In the genomic region with DNA sequence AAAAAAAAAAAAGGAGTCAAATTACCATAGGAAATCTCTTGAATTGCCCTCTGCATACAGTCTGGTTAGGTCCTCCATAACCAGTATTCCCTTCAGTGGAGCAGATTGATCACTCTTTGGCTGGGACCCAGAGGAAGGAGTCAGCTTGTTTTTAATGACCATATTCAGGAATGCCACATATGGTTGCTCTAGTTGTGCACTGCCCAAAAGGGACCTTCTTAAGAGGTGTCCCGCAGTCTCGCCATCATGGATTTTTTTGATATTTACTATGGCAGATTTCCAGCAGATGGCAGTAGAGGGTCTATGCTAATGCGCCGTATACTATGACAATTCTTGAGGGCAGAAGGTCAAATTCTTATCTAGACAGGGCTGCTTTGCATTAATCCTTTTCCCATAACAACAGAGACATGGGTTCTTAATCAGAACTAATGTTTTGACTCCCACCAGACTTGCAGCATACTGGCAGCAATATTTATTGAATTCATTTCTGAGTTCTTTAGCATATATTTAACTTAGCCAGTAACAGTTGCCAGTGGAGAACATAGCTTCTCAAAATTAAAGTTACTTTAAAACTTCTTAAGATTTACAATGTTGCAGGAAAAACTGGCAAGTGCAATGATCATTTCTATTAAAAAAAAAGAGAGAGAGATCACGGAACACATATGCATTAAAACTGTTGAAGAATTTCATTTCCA, we compare ENCODE assay signal across 8 cellular contexts. TPM values are rescaled to one million over a fixed set of nuclear protein-coding genes. Genes with fewer than 3 reads are reported as not detected.
DNase-seq lines count a peak whose midpoint lies in the region; ATAC-seq, FAIRE-seq and TF ChIP-seq lines count a peak whose summit lies in the region.

No MANE protein-coding gene starts in this region.

- H3K14ac ChIP-seq in H9 (ENCODE audit: insufficient read depth, low read length), result no peak overlapping the region

- no peak overlapping the region for H2BK15ac ChIP-seq in H9 (ENCODE audit: low read depth, low read length)

- H3K4me1 Mint-ChIP-seq in H9 (peaks cover 8 to 16% of the 10 kb centered on the region in 2 experiments), astrocyte (ENCODE audit: low read depth, unreplicated experiment) (no peaks in the 10 kb centered on the region)

- peak; percentile 5 for DNase-seq in DMS114 treated with DMSO at 0.1 percent for 48 hours (lab: John Stamatoyannopoulos, UW; ENCODE audit: unreplicated experiment)
- DNase-seq in H9, result no peak
- DNase-seq in NCI-H1092 (lab: John Stamatoyannopoulos, UW), result peak; percentile 28
- DNase-seq in T-helper 2 cell, result peak in 3 of 5 experiments; percentile 23 to 70 (median 51)
- DNase-seq in astrocyte (ENCODE audit: low read depth), result peak; percentile 20
- peak; percentile 61 for DNase-seq in iPS-NIHi7 (ENCODE audit: extremely low spot score)
- peak; percentile 36 to 68 for DNase-seq in stimulated activated CD4-positive, alpha-beta T cell treated with anti-CD3 and anti-CD28 coated beads, Interleukin-2, amount 100 ng/mL, for 24 hours

- no peak overlapping the region for H2BK20ac ChIP-seq in H9 (ENCODE audit: low read depth, low read length, poor library complexity, severe bottlenecking)

- no peaks in the 10 kb centered on the region for H3K23me2 ChIP-seq in H9 (ENCODE audit: insufficient read length, low read depth, low read length, poor library complexity, severe bottlenecking)

- WGBS in H9 (ENCODE audit: extremely low coverage, insufficient read length, low lambda C conversion rate), result no CpG with 5 or more reads among the region's 5 CpGs

- TF ChIP-seq CTCF in H9 (conservative IDR thresholded peaks at IDR 0.05) (peak; percentile 75), astrocyte (IDR thresholded peaks at IDR 0.05; ENCODE audit: insufficient read depth, low read depth, low read length) (peak; percentile 64)

- no peak overlapping the region for H3K18ac ChIP-seq in H9 (ENCODE audit: insufficient read length, low read depth, low read length)

- no peak overlapping the region for H3K4ac ChIP-seq in H9 (ENCODE audit: low read depth, low read length)

- H3K27ac ChIP-seq in H9 (ENCODE audit: insufficient read length, low read depth, low read length) (no peak overlapping the region), astrocyte (ENCODE audit: low read depth, low read length) (no peak overlapping the region)

- H2AK5ac ChIP-seq in H9 (ENCODE audit: insufficient read length, low read length), result no peak overlapping the region

- H2BK12ac ChIP-seq in H9 (ENCODE audit: insufficient read length, low read depth, low read length), result no peak overlapping the region

- H3K79me1 ChIP-seq in H9 (ENCODE audit: insufficient read depth, low read depth, low read length, poor library complexity, severe bottlenecking), result no peaks in the 10 kb centered on the region

- H3K27me3 ChIP-seq in H9 (ENCODE audit: insufficient read depth, low read length), result no peaks in the 10 kb centered on the region
- peaks cover 5% of the 10 kb centered on the region for H3K27me3 ChIP-seq in astrocyte (ENCODE audit: insufficient read depth, low read length)

- H4K20me1 ChIP-seq in H9 (ENCODE audit: control insufficient read depth, insufficient read depth, insufficient read length) (no peaks in the 10 kb centered on the region), astrocyte (ENCODE audit: insufficient read depth, low read length) (no peaks in the 10 kb centered on the region)

- H3K27me3 Mint-ChIP-seq in H9 (ENCODE audit: low read depth), result peaks cover 4% of the 10 kb centered on the region; the same call in 1 of the 2 replicates
- H3K27me3 Mint-ChIP-seq in astrocyte (ENCODE audit: low read depth, unreplicated experiment), result no peaks in the 10 kb centered on the region

- H3K4me3 Mint-ChIP-seq in H9, result no peak overlapping the region
- H3K4me3 Mint-ChIP-seq in astrocyte (ENCODE audit: unreplicated experiment), result no peak overlapping the region

- H3T11ph ChIP-seq in H9 (ENCODE audit: low read length), result no peak overlapping the region

- no peak for ATAC-seq in GM21825 (IDR thresholded peaks at IDR 0.05; ENCODE audit: unreplicated experiment)

- no peak overlapping the region for H3K4me2 ChIP-seq in H9 (ENCODE audit: insufficient read depth, insufficient read length, low read length)
- H3K4me2 ChIP-seq in astrocyte (ENCODE audit: low read length), result no peak overlapping the region

- H4K8ac ChIP-seq in H9 (replicated peaks; ENCODE audit: insufficient read length, low read depth, low read length), result no peak overlapping the region

- H3K9me3 Mint-ChIP-seq in H9, result peaks cover 25 to 29% of the 10 kb centered on the region in 2 experiments
- peaks cover 2% of the 10 kb centered on the region for H3K9me3 Mint-ChIP-seq in astrocyte (ENCODE audit: unreplicated experiment)

- H3K56ac ChIP-seq in H9 (ENCODE audit: insufficient read length, low read depth, low read length), result no peak overlapping the region

- H3K79me2 ChIP-seq in H9 (ENCODE audit: insufficient read depth, low read length) (no peaks in the 10 kb centered on the region), astrocyte (ENCODE audit: insufficient read depth, low read length) (no peaks in the 10 kb centered on the region)

- no peak overlapping the region for H2BK120ac ChIP-seq in H9 (ENCODE audit: low read depth, low read length, poor library complexity, severe bottlenecking)

- H4K91ac ChIP-seq in H9 (ENCODE audit: insufficient read length, low read depth, low read length), result no peak overlapping the region

- H3K9ac ChIP-seq in H9 (ENCODE audit: extremely low read depth, insufficient read length, low read length), result no peak overlapping the region
- H3K9ac ChIP-seq in astrocyte (ENCODE audit: low read length), result no peak overlapping the region

- H3K4me1 ChIP-seq in H9 (ENCODE audit: insufficient read depth, low read length) (peaks cover 2% of the 10 kb centered on the region; the same call in 1 of the 2 replicates), astrocyte (ENCODE audit: insufficient read depth, low read length) (no peaks in the 10 kb centered on the region)

- peaks cover 12% of the 10 kb centered on the region for H3K9me3 ChIP-seq in H9 (ENCODE audit: control insufficient read depth, low read depth, low read length)
- H3K9me3 ChIP-seq in astrocyte (ENCODE audit: insufficient read depth, low read depth, low read length), result no peaks in the 10 kb centered on the region

- H3K23ac ChIP-seq in H9 (ENCODE audit: insufficient read length, low read depth, low read length), result no peak overlapping the region

- no peaks in the 10 kb centered on the region for H3K36me3 ChIP-seq in astrocyte (ENCODE audit: insufficient read depth, low read length)

- H3K36me3 Mint-ChIP-seq in H9 (ENCODE audit: insufficient read depth in 1 of 3, low read depth in 3 of 3), result peaks cover 16 to 27% (median 17%) of the 10 kb centered on the region in 3 experiments
- no peaks in the 10 kb centered on the region for H3K36me3 Mint-ChIP-seq in astrocyte (ENCODE audit: low read depth, unreplicated experiment)

- H2BK5ac ChIP-seq in H9 (ENCODE audit: insufficient read length, low read length), result no peak overlapping the region

- H3K4me3 ChIP-seq in astrocyte (ENCODE audit: insufficient read depth, low read depth, low read length), result no peak overlapping the region

- no peak overlapping the region for H4K5ac ChIP-seq in H9 (ENCODE audit: insufficient read length, low read depth, low read length)

- FAIRE-seq in astrocyte (lab: Jason Lieb, UNC), result no peak

- H2AFZ ChIP-seq in H9 (ENCODE audit: low read length), result no peak overlapping the region
- no peak overlapping the region for H2AFZ ChIP-seq in astrocyte (ENCODE audit: low read depth, low read length)

- no peak overlapping the region for H3K27ac Mint-ChIP-seq in H9
- no peak overlapping the region for H3K27ac Mint-ChIP-seq in astrocyte (ENCODE audit: unreplicated experiment)

RNA-seq across cellular contexts. Expression of a gene that starts 31.8 kb away (rescaled TPM):
- total RNA-seq in H9 (2021) (55.2 and 55.3 TPM in 2 replicates), astrocyte (19.4 and 23.4 TPM in 2 replicates)
